In the genomic region with DNA sequence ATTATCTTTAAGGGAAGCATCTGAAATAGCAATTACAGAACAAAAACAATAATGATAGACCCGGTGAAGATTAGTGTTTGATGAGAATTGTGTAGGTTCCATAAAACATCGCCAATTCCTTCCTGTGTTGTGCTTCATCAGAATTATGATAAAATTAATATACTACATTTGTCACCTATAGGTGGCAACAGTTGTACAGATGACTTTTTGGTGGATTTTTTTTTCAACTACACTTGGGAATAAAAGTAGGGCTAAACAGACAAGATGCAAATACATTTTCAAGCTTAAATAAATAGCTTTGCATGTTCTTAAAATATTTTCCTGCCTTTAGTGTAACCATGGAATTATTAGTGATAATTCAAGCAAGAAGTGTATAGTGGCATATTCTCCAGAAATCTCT, we compare ENCODE assay signal across 15 cellular contexts. TPM values are rescaled to one million over a fixed set of nuclear protein-coding genes. Genes with fewer than 3 reads are reported as not detected.
A peak's percentile ranks its signal among the peaks of the same experiment; 100 is the strongest.
DNase-seq lines count a peak whose midpoint lies in the region; ATAC-seq and TF ChIP-seq lines count a peak whose summit lies in the region.
"Had no signal": no experiment of that assay in that cellular context is flagged by ENCODE, and none has a peak within 500 bp of the region (broad histone marks: within the 10 kb centered on the region; RNA-seq: fewer than 3 reads in every experiment).

No MANE protein-coding gene starts in this region.

- no peak overlapping the region for H3K4me3 ChIP-seq in fibroblast of villous mesenchyme (ENCODE audit: low read depth, low read length)
- no peak overlapping the region for H3K4me3 ChIP-seq in naive thymus-derived CD4-positive, alpha-beta T cell (ENCODE audit: low read length)
- H3K4me3 ChIP-seq: stomach had no signal

- TF ChIP-seq CTCF in C4-2B (conservative IDR thresholded peaks at IDR 0.05), result peak; percentile 32
- peak; percentile 67 for TF ChIP-seq CTCF in HFFc6 (IDR thresholded peaks at IDR 0.05)
- TF ChIP-seq CTCF in fibroblast of villous mesenchyme (IDR thresholded peaks at IDR 0.05; ENCODE audit: insufficient read depth, low read depth, low read length), result peak; percentile 2

- peak overlapping the region; percentile 68; the same call in 1 of the 2 replicates for H3K4me3 Mint-ChIP-seq in HFFc6
- no peak overlapping the region for H3K4me3 Mint-ChIP-seq in naive thymus-derived CD4-positive, alpha-beta T cell
- H3K4me3 Mint-ChIP-seq: activated naive CD4-positive, alpha-beta T cell treated with anti-CD3 and anti-CD28 coated beads, Interleukin-2, amount 50 U/mL, for 24 hours; CD14-positive monocyte; memory B cell had no signal

- ATAC-seq in naive thymus-derived CD4-positive, alpha-beta T cell, result no peak
- ATAC-seq in GM18505 (IDR thresholded peaks at IDR 0.05; ENCODE audit: unreplicated experiment) (no peak), HG03045 (IDR thresholded peaks at IDR 0.05; ENCODE audit: unreplicated experiment) (no peak), HG02981 (IDR thresholded peaks at IDR 0.05; ENCODE audit: unreplicated experiment) (no peak)

- H3K36me3 Mint-ChIP-seq in HFFc6 (ENCODE audit: low read depth), result no peaks in the 10 kb centered on the region
- no peaks in the 10 kb centered on the region for H3K36me3 Mint-ChIP-seq in naive thymus-derived CD4-positive, alpha-beta T cell
- H3K36me3 Mint-ChIP-seq: activated naive CD4-positive, alpha-beta T cell treated with anti-CD3 and anti-CD28 coated beads, Interleukin-2, amount 50 U/mL, for 24 hours; CD14-positive monocyte; memory B cell had no signal

- DNase-seq in HFFc6, result no peak
- peak; percentile 6 for DNase-seq in RKO (ENCODE audit: low spot score)
- DNase-seq in fibroblast of villous mesenchyme (ENCODE audit: low read depth), result no peak
- no peak for DNase-seq in naive thymus-derived CD4-positive, alpha-beta T cell
- DNase-seq: erythroblast, GF-D8, NCI-H510A, stomach had no signal

- no peaks in the 10 kb centered on the region for H3K9me3 Mint-ChIP-seq in HFFc6
- H3K9me3 Mint-ChIP-seq in naive thymus-derived CD4-positive, alpha-beta T cell, result peaks cover 0 to 8% (median 0%) of the 10 kb centered on the region in 11 donors
- H3K9me3 Mint-ChIP-seq: activated naive CD4-positive, alpha-beta T cell treated with anti-CD3 and anti-CD28 coated beads, Interleukin-2, amount 50 U/mL, for 24 hours; CD14-positive monocyte; memory B cell had no signal

- no peaks in the 10 kb centered on the region for H3K27me3 ChIP-seq in naive thymus-derived CD4-positive, alpha-beta T cell (ENCODE audit: control insufficient read depth in 2 of 2, insufficient read depth in 2 of 2, low read length in 2 of 2)

- H3K36me3 ChIP-seq in naive thymus-derived CD4-positive, alpha-beta T cell (ENCODE audit: control insufficient read depth in 2 of 3, insufficient read depth in 3 of 3, low read length in 3 of 3), result no peaks in the 10 kb centered on the region
- H3K36me3 ChIP-seq: stomach had no signal

- peaks cover 68% of the 10 kb centered on the region for H3K4me1 Mint-ChIP-seq in HFFc6 (ENCODE audit: low read depth)
- H3K4me1 Mint-ChIP-seq in naive thymus-derived CD4-positive, alpha-beta T cell, result no peaks in the 10 kb centered on the region
- H3K4me1 Mint-ChIP-seq: activated naive CD4-positive, alpha-beta T cell treated with anti-CD3 and anti-CD28 coated beads, Interleukin-2, amount 50 U/mL, for 24 hours; CD14-positive monocyte; memory B cell had no signal

- no peaks in the 10 kb centered on the region for H3K27me3 Mint-ChIP-seq in HFFc6 (ENCODE audit: insufficient read depth)
- H3K27me3 Mint-ChIP-seq in naive thymus-derived CD4-positive, alpha-beta T cell, result peaks cover 10 to 40% (median 25%) of the 10 kb centered on the region in 5 donors

- intact Hi-C loops in naive thymus-derived CD4-positive, alpha-beta T cell (cut with micrococcal nuclease), result no loop called here

- no peaks in the 10 kb centered on the region for H3K9me3 ChIP-seq in naive thymus-derived CD4-positive, alpha-beta T cell (ENCODE audit: control insufficient read depth in 2 of 3, low read length in 3 of 3)
- H3K9me3 ChIP-seq: stomach had no signal

- CTCF ChIA-PET in naive thymus-derived CD4-positive, alpha-beta T cell (lab: Charles Lee), result no interaction called here

- no peak for TF ChIP-seq POLR2A in GM18505 (IDR thresholded peaks at IDR 0.05; ENCODE audit: borderline replicate concordance, extremely low read depth, insufficient read depth, insufficient read length)

- POLR2A ChIA-PET in naive thymus-derived CD4-positive, alpha-beta T cell (lab: Charles Lee), result no interaction called here

- H3K27ac ChIP-seq in C4-2B, result no peak overlapping the region
- H3K27ac ChIP-seq in naive thymus-derived CD4-positive, alpha-beta T cell (ENCODE audit: low read depth, low read length), result no peak overlapping the region
- H3K27ac ChIP-seq: stomach had no signal

- peak overlapping the region; percentile 81; the same call in 1 of the 2 replicates for H3K27ac Mint-ChIP-seq in HFFc6
- no peak overlapping the region for H3K27ac Mint-ChIP-seq in naive thymus-derived CD4-positive, alpha-beta T cell
- H3K27ac Mint-ChIP-seq: activated naive CD4-positive, alpha-beta T cell treated with anti-CD3 and anti-CD28 coated beads, Interleukin-2, amount 50 U/mL, for 24 hours; CD14-positive monocyte; memory B cell had no signal

- no peaks in the 10 kb centered on the region for H3K4me1 ChIP-seq in naive thymus-derived CD4-positive, alpha-beta T cell (ENCODE audit: control insufficient read depth in 2 of 2, insufficient read depth in 2 of 2, low read length in 2 of 2)
- H3K4me1 ChIP-seq: stomach had no signal

RNA-seq across cellular contexts. Expression of gene LYPD1, which starts 7.0 kb away (rescaled TPM):
- 10 to 100 TPM in 2 of 6 experiments, 1 to 10 TPM in 4; 1.5 to 10.3 (median 9.3) TPM for total RNA-seq in HFFc6 (2021; fragmentation: NEBNext Ultra II Directional; extraction: Animal tissue kit (Norgen Biotek cat#: 25700))
- total RNA-seq in fibroblast of villous mesenchyme, result 16.0 and 34.5 TPM in 2 replicates
- total RNA-seq in naive thymus-derived CD4-positive, alpha-beta T cell, result not detected
- not detected for polyA plus RNA-seq in naive thymus-derived CD4-positive, alpha-beta T cell
- polyA plus RNA-seq: CD14-positive monocyte had no signal

Comparison
In these comparisons a context has a peak if more than half of its experiments do, and no peak if none do; other contexts are left out.
1. CTCF ChIP-seq: peak in every context shown above with its lines; median percentile 67 in HFFc6; 32 in C4-2B; 2 in fibroblast of villous mesenchyme.